20 cellular contexts compared by ENCODE assay signal in genomic region chr10:67257427-67258144, GRCh38.
"Had no signal": no experiment of that assay in that cellular context is flagged by ENCODE, and none has a peak within 500 bp of the region (broad histone marks: within the 10 kb centered on the region; RNA-seq: fewer than 3 reads in every experiment).

No MANE protein-coding gene starts in this region.

- FAIRE-seq: astrocyte had no signal

- H3K27ac ChIP-seq: ovary, prostate gland, upper lobe of left lung had no signal

- H3K4me3 ChIP-seq: ovary, prostate gland, upper lobe of left lung had no signal

- DNase-seq: activated CD4-positive, alpha-beta memory T cell treated with anti-CD3 and anti-CD28 coated beads for 36 hours; activated CD4-positive, alpha-beta T cell treated with anti-CD3 and anti-CD28 coated beads, Interleukin-2, amount 10 ng/mL, durations not matched to agents 24 days and 14 days; activated CD8-positive, alpha-beta memory T cell treated with anti-CD3 and anti-CD28 coated beads, Interleukin-2, amount 50 U/mL, for 4 hours; activated gamma-delta T cell; activated naive CD4-positive, alpha-beta T cell treated with anti-CD3 and anti-CD28 coated beads, Interleukin-2, amount 10 ng/mL, durations not matched to agents 7 days and 5 days; activated T-cell treated with anti-CD3 and anti-CD28 coated beads, Interleukin-2, amount 50 U/mL, for 1 hour; amniotic stem cell; caudate nucleus; foreskin fibroblast; left ventricle myocardium superior; mammary epithelial cell; nephron progenitor cell; ovary; stimulated activated CD4-positive, alpha-beta T cell treated with anti-CD3 and anti-CD28 coated beads, Interleukin-12 subunit alpha, Interleukin-12 subunit beta, amount 100 ng/mL, for 4 hours; stimulated activated CD4-positive, alpha-beta T cell treated with anti-CD3 and anti-CD28 coated beads, Interleukin-4, amount 100 ng/mL, for 1 hour; upper lobe of left lung had no signal

- H3K36me3 ChIP-seq: ovary, prostate gland, upper lobe of left lung had no signal

- ATAC-seq: activated CD4-positive, CD25-positive, alpha-beta regulatory T cell treated with anti-CD3 and anti-CD28 coated beads, Interleukin-2, amount 50 U/mL, for 24 hours; esophagus mucosa; left ventricle myocardium superior had no signal

- H3K9me3 ChIP-seq: ovary, prostate gland, upper lobe of left lung had no signal

- H3K4me1 ChIP-seq: prostate gland, upper lobe of left lung had no signal

- H3K27me3 ChIP-seq: ovary, upper lobe of left lung had no signal
